In genomic region chr4:11843927-11844326, GRCh38 we compare ENCODE assay signal across 19 cellular contexts.
"Had no signal": no experiment of that assay in that cellular context is flagged by ENCODE, and none has a peak within 500 bp of the region (broad histone marks: within the 10 kb centered on the region; RNA-seq: fewer than 3 reads in every experiment).

No MANE protein-coding gene starts in this region.

- H3K79me2 ChIP-seq: hepatocyte had no signal

- H3K9me3 Mint-ChIP-seq: activated T-helper 1 cell treated with anti-CD3 and anti-CD28 coated beads, Interleukin-12 subunit alpha, Interleukin-12 subunit beta, Interleukin-2, Interleukin-4 antibody, amounts not matched to agents 30 ng/mL and 10 ng/mL and 1 ng/mL, durations not matched to agents 14 hours and 24 hours and 36 hours had no signal

- H3K4me1 Mint-ChIP-seq: naive thymus-derived CD8-positive, alpha-beta T cell had no signal

- ATAC-seq: activated CD8-positive, alpha-beta T cell treated with anti-CD3 and anti-CD28 coated beads, Interleukin-2, amount 10 ng/mL, durations not matched to agents 7 days and 5 days; gastroesophageal sphincter; naive thymus-derived CD8-positive, alpha-beta T cell had no signal

- H3K36me3 ChIP-seq: gastroesophageal sphincter, sigmoid colon, tibial artery had no signal

- DNase-seq: activated CD4-positive, alpha-beta T cell treated with anti-CD3 and anti-CD28 coated beads for 48 hours; activated CD8-positive, alpha-beta memory T cell treated with anti-CD3 and anti-CD28 coated beads, Interleukin-2, amount 50 U/mL, for 48 hours; activated CD8-positive, alpha-beta T cell treated with anti-CD3 and anti-CD28 coated beads, Interleukin-2, amount 10 ng/mL, durations not matched to agents 7 days and 5 days; activated naive CD4-positive, alpha-beta T cell; central memory CD4-positive, alpha-beta T cell; cortex of kidney; effector memory CD4-positive, alpha-beta T cell; naive thymus-derived CD8-positive, alpha-beta T cell; nucleus accumbens; sigmoid colon; stimulated activated CD4-positive, alpha-beta T cell treated with anti-CD3 and anti-CD28 coated beads, Interleukin-2, amount 100 ng/mL, for 24 hours; SW 1271; tibial artery had no signal

- H3K9me3 ChIP-seq: gastroesophageal sphincter, sigmoid colon, tibial artery had no signal

- H3K36me3 Mint-ChIP-seq: naive thymus-derived CD8-positive, alpha-beta T cell had no signal

- H3K27me3 Mint-ChIP-seq: progenitor cell of endocrine pancreas had no signal

- H3K4me1 ChIP-seq: gastroesophageal sphincter, sigmoid colon, tibial artery had no signal

- H3K4me3 Mint-ChIP-seq: activated CD8-positive, alpha-beta T cell treated with anti-CD3 and anti-CD28 coated beads, Interleukin-2, amount 10 ng/mL, durations not matched to agents 7 days and 5 days; activated T-helper 1 cell treated with anti-CD3 and anti-CD28 coated beads, Interleukin-12 subunit alpha, Interleukin-12 subunit beta, Interleukin-2, Interleukin-4 antibody, amounts not matched to agents 30 ng/mL and 10 ng/mL and 1 ng/mL, durations not matched to agents 14 hours and 24 hours and 36 hours; naive thymus-derived CD8-positive, alpha-beta T cell had no signal

- H2AFZ ChIP-seq: hepatocyte had no signal

- H3K27me3 ChIP-seq: gastroesophageal sphincter, hepatocyte, sigmoid colon, tibial artery had no signal

- H3K27ac ChIP-seq: epithelial cell of prostate, gastroesophageal sphincter, hepatocyte, sigmoid colon, tibial artery had no signal

- H3K4me2 ChIP-seq: hepatocyte had no signal

- H3K4me3 ChIP-seq: gastroesophageal sphincter, hepatocyte, lung, sigmoid colon, tibial artery had no signal

- H3K27ac Mint-ChIP-seq: activated CD8-positive, alpha-beta T cell treated with anti-CD3 and anti-CD28 coated beads, Interleukin-2, amount 10 ng/mL, durations not matched to agents 7 days and 5 days; activated T-helper 1 cell treated with anti-CD3 and anti-CD28 coated beads, Interleukin-12 subunit alpha, Interleukin-12 subunit beta, Interleukin-2, Interleukin-4 antibody, amounts not matched to agents 30 ng/mL and 10 ng/mL and 1 ng/mL, durations not matched to agents 14 hours and 24 hours and 36 hours; naive thymus-derived CD8-positive, alpha-beta T cell; progenitor cell of endocrine pancreas had no signal
